ENCODE assay signal across 14 cellular contexts in genomic region chr4:181693517-181693916, GRCh38.
DNase-seq lines count a peak whose midpoint lies in the region; TF ChIP-seq lines count a peak whose summit lies in the region.
"Had no signal": no experiment of that assay in that cellular context is flagged by ENCODE, and none has a peak within 500 bp of the region (broad histone marks: within the 10 kb centered on the region; RNA-seq: fewer than 3 reads in every experiment).

No MANE protein-coding gene starts in this region.

- no peak overlapping the region for H3K4me3 ChIP-seq in HEK293 (ENCODE audit: low read depth, low read length)
- H3K4me3 ChIP-seq in Caco-2 (ENCODE audit: low read depth, low read length) = no peak overlapping the region
- H3K4me3 ChIP-seq: GM12878 had no signal

- TF ChIP-seq CTCF in HEK293 (tag by site-specific recombination; IDR thresholded peaks at IDR 0.05) (no peak), Caco-2 (IDR thresholded peaks at IDR 0.05; ENCODE audit: insufficient read depth in 1 of 2, low read depth in 1 of 2, low read length in 1 of 2, severe bottlenecking in 1 of 2, unreplicated experiment in 1 of 2) (no peak)

- H3K4me1 Mint-ChIP-seq in Caco-2 (ENCODE audit: low read depth, unreplicated experiment) = no peaks in the 10 kb centered on the region
- H3K4me1 Mint-ChIP-seq: CD4-positive, alpha-beta memory T cell had no signal

- peak; percentile 28 for DNase-seq in iPS-NIHi7 (ENCODE audit: extremely low spot score)
- no peak for DNase-seq in SKM-1 (lab: John Stamatoyannopoulos, UW; ENCODE audit: unreplicated experiment)
- no peak for DNase-seq in ureter (ENCODE audit: low spot score)
- no peak for DNase-seq in Caco-2
- no peak for DNase-seq in NCI-H2029 (lab: John Stamatoyannopoulos, UW)
- DNase-seq: AML-193; Calu3; CD4-positive, alpha-beta memory T cell; DMS79 treated with DMSO at 0.1 percent for 48 hours; H9 had no signal

- no peak overlapping the region for H3K27ac ChIP-seq in HEK293 (ENCODE audit: extremely low read depth, low read depth, low read length)
- H3K27ac ChIP-seq: C4-2B had no signal

- no peak overlapping the region for H3K4me3 Mint-ChIP-seq in Caco-2 (ENCODE audit: unreplicated experiment)
- H3K4me3 Mint-ChIP-seq: H9 had no signal

- H3K36me3 Mint-ChIP-seq in Caco-2 (ENCODE audit: insufficient read depth, unreplicated experiment) = no peaks in the 10 kb centered on the region
- H3K36me3 Mint-ChIP-seq: CD4-positive, alpha-beta memory T cell had no signal

- intact Hi-C loops in Caco-2 (cut with micrococcal nuclease; ENCODE audit: unreplicated experiment) = no loop called here

- peaks cover 1% of the 10 kb centered on the region; the same call in 1 of the 2 replicates for H3K4me1 ChIP-seq in HEK293 (ENCODE audit: control insufficient read depth, insufficient read depth, low read length)
- no peaks in the 10 kb centered on the region for H3K4me1 ChIP-seq in Caco-2

- no TSS peak for BruUV-seq in Caco-2 (replicated peaks; lab: Mats Ljungman, UMichigan)

- H3K9me3 ChIP-seq in HEK293 (ENCODE audit: control insufficient read depth, insufficient read depth, low read depth, low read length) (no peaks in the 10 kb centered on the region), Caco-2 (no peaks in the 10 kb centered on the region)

- H3K27me3 Mint-ChIP-seq in Caco-2 (ENCODE audit: insufficient read depth, unreplicated experiment) = peaks cover 11% of the 10 kb centered on the region
- H3K27me3 Mint-ChIP-seq: CD4-positive, alpha-beta memory T cell had no signal

- no peak overlapping the region for H3K27ac Mint-ChIP-seq in Caco-2 (ENCODE audit: unreplicated experiment)
- H3K27ac Mint-ChIP-seq: CD4-positive, alpha-beta memory T cell; H9 had no signal

- CTCF ChIA-PET in HEK293 (lab: Yijun Ruan, JAX) = no interaction called here
- CTCF ChIA-PET in Caco-2 (lab: Charles Lee) = no interaction called here

- H3K36me3 ChIP-seq in HEK293 (ENCODE audit: control insufficient read depth in 2 of 2, insufficient read depth in 1 of 2, low read length in 2 of 2) (no peaks in the 10 kb centered on the region), Caco-2 (ENCODE audit: control insufficient read depth, insufficient read depth, low read length) (no peaks in the 10 kb centered on the region)

- H3K9me3 Mint-ChIP-seq in Caco-2 (ENCODE audit: unreplicated experiment) = no peaks in the 10 kb centered on the region
- H3K9me3 Mint-ChIP-seq: H9 had no signal

- POLR2A ChIA-PET in HEK293 (lab: Yijun Ruan, JAX) = no interaction called here
- POLR2A ChIA-PET in Caco-2 (lab: Charles Lee) = no interaction called here

- no peaks in the 10 kb centered on the region for H3K27me3 ChIP-seq in Caco-2 (replicated peaks; ENCODE audit: control insufficient read depth, insufficient read depth, low read length)

TF ChIP-seq in HEK293, 187 proteins besides CTCF, POLR2A, EP300 and RAD21:
- peak; percentile 77 for TF ChIP-seq REST (tag by site-specific recombination; IDR thresholded peaks at IDR 0.05)
- no peak for TF ChIP-seq ZNF626 (tag by site-specific recombination; IDR thresholded peaks at IDR 0.05)
TF ChIP-seq in HEK293: peak in this region for 1.

TF ChIP-seq in PFSK-1, 5 proteins besides CTCF, POLR2A, EP300 and RAD21:
- no peak for TF ChIP-seq TAF1 (IDR thresholded peaks at IDR 0.05; ENCODE audit: borderline replicate concordance, insufficient read depth, low read length)
- no peak for TF ChIP-seq SIN3A (IDR thresholded peaks at IDR 0.05; ENCODE audit: borderline replicate concordance, insufficient read depth, low read length)
- no peak for TF ChIP-seq FOXP2 (optimal IDR thresholded peaks at IDR 0.05; ENCODE audit: borderline replicate concordance, extremely low read depth, extremely low read length, insufficient read depth)
- TF ChIP-seq REST (IDR thresholded peaks at IDR 0.05; ENCODE audit: insufficient read depth in 1 of 2, low read depth in 2 of 2, low read length in 2 of 2) = peak; percentile 47 to 85; a peak in 3 of 4 replicates
TF ChIP-seq in PFSK-1: peak in this region for 1.
